1 cellular context compared by ENCODE assay signal in the genomic region with DNA sequence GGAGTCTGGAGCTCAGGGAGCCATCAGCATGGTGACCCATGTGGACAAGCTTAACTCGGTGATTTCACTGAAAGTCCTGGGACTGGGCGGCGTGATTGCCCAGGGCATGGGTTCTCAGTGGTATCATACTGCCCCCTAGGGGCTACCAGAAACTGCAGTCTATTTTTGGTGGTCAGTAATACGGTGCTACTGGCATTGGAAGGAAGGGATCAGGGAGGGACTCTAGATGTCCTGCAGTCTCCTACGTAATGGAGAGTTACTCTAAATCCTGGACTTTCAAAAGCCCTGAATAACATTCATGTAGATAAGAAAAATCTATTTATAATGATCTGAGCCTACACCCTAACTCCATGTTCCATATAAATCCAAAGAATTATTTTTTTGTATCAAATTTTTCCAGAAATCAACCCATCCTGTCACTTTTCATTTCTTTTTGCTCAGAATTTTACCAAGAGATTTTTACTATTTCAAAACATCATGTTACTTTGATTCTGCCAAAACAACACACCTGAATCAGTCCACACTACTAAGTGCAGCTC.
TF ChIP-seq lines count a peak whose summit lies in the region.

No MANE protein-coding gene starts in this region.

TF ChIP-seq in endothelial cell of umbilical vein, 7 proteins besides CTCF, POLR2A, EP300 and RAD21 (continued from another document):
- no peak for TF ChIP-seq GATA2 (IDR thresholded peaks at IDR 0.05; ENCODE audit: insufficient read depth, insufficient read length, low read depth, low read length)
